In genomic region chr7:5479941-5480517, GRCh38 we compare ENCODE assay signal across 14 cellular contexts. TPM values are rescaled to one million over a fixed set of nuclear protein-coding genes. Genes with fewer than 3 reads are reported as not detected.
DNase-seq lines count a peak whose midpoint lies in the region; ATAC-seq and TF ChIP-seq lines count a peak whose summit lies in the region.
"Had no signal": no experiment of that assay in that cellular context is flagged by ENCODE, and none has a peak within 500 bp of the region (broad histone marks: within the 10 kb centered on the region; RNA-seq: fewer than 3 reads in every experiment).

No MANE protein-coding gene starts in this region.

- H3K36me3 ChIP-seq in BLaER1 (no peaks in the 10 kb centered on the region), mesenchymal stem cell (ENCODE audit: control insufficient read depth in 1 of 2, insufficient read depth in 2 of 2, low read depth in 1 of 2, low read length in 2 of 2) (peaks cover 2 to 55% of the 10 kb centered on the region in 2 experiments)
- H3K36me3 ChIP-seq in naive thymus-derived CD4-positive, alpha-beta T cell (ENCODE audit: control insufficient read depth in 2 of 3, insufficient read depth in 3 of 3, low read length in 3 of 3): peaks cover 0 to 7% (median 0%) of the 10 kb centered on the region in 3 experiments

- no peak for DNase-seq in RWPE1 (ENCODE audit: low spot score)
- DNase-seq in ecto neural progenitor cell (ENCODE audit: low spot score): peak; percentile 43
- no peak for DNase-seq in mesenchymal stem cell
- no peak for DNase-seq in SIG-M5 treated with dmso at 0.1 percent for 504 hours (lab: John Stamatoyannopoulos, UW; ENCODE audit: unreplicated experiment)
- no peak for DNase-seq in GM10266 (ENCODE audit: extremely low spot score)
- no peak for DNase-seq in naive thymus-derived CD4-positive, alpha-beta T cell
- no peak for DNase-seq in stimulated activated naive B cell treated with anti-CD40 and anti-IgM and Interleukin-4, amounts not matched to agents 10 μg/mL and 1 μg/mL and 100 μg/mL, for 72 hours
- DNase-seq: CD8-positive, alpha-beta T cell; COR-L47; DND-41; GDM1 had no signal

- no peaks in the 10 kb centered on the region for H4K20me1 ChIP-seq in BLaER1

- ATAC-seq in naive thymus-derived CD4-positive, alpha-beta T cell: no peak
- no peak for ATAC-seq in stimulated activated naive B cell treated with anti-CD40 and anti-IgM and Interleukin-4, amounts not matched to agents 10 μg/mL and 1 μg/mL and 100 μg/mL, for 72 hours (replicated peaks)
- ATAC-seq: CD8-positive, alpha-beta T cell had no signal

- CTCF ChIA-PET in RWPE1 (lab: Yijun Ruan, JAX): no interaction called here
- CTCF ChIA-PET in naive thymus-derived CD4-positive, alpha-beta T cell (lab: Charles Lee): no interaction called here

- H3K18ac ChIP-seq in mesenchymal stem cell (ENCODE audit: low read depth in 1 of 2, low read length in 2 of 2): peak overlapping the region; percentile 67 to 73

- H3K4ac ChIP-seq in mesenchymal stem cell (ENCODE audit: low read depth in 1 of 2, low read length in 2 of 2): peak overlapping the region in 1 of 2 experiments; percentile 92

- H3K9ac ChIP-seq in BLaER1: peak overlapping the region; percentile 76
- no peak overlapping the region for H3K9ac ChIP-seq in mesenchymal stem cell (ENCODE audit: low read length)

- no peak overlapping the region for H3K4me3 Mint-ChIP-seq in naive thymus-derived CD4-positive, alpha-beta T cell
- no peak overlapping the region for H3K4me3 Mint-ChIP-seq in stimulated activated naive B cell treated with anti-CD40 and anti-IgM and Interleukin-4, amounts not matched to agents 10 μg/mL and 1 μg/mL and 100 μg/mL, for 72 hours
- H3K4me3 Mint-ChIP-seq: CD14-positive monocyte; CD8-positive, alpha-beta T cell had no signal

- H3K27ac ChIP-seq in BLaER1: peak overlapping the region; percentile 86
- peak overlapping the region; percentile 13 for H3K27ac ChIP-seq in RWPE1
- no peak overlapping the region for H3K27ac ChIP-seq in mesenchymal stem cell (ENCODE audit: low read length, poor library complexity, severe bottlenecking)
- H3K27ac ChIP-seq in naive thymus-derived CD4-positive, alpha-beta T cell (ENCODE audit: low read depth, low read length): no peak overlapping the region
- H3K27ac ChIP-seq: HL-60 had no signal

- H3K4me1 Mint-ChIP-seq in naive thymus-derived CD4-positive, alpha-beta T cell: peaks cover 0 to 11% (median 0%) of the 10 kb centered on the region in 7 donors
- H3K4me1 Mint-ChIP-seq in stimulated activated naive B cell treated with anti-CD40 and anti-IgM and Interleukin-4, amounts not matched to agents 10 μg/mL and 1 μg/mL and 100 μg/mL, for 72 hours: peaks cover 9 to 30% of the 10 kb centered on the region in 2 donors

- H3K9me3 ChIP-seq in BLaER1: no peaks in the 10 kb centered on the region
- no peaks in the 10 kb centered on the region for H3K9me3 ChIP-seq in mesenchymal stem cell (ENCODE audit: control insufficient read depth, low read length)
- H3K9me3 ChIP-seq in naive thymus-derived CD4-positive, alpha-beta T cell (ENCODE audit: control insufficient read depth in 2 of 3, low read length in 3 of 3): no peaks in the 10 kb centered on the region

- no peaks in the 10 kb centered on the region for H3K27me3 Mint-ChIP-seq in naive thymus-derived CD4-positive, alpha-beta T cell
- H3K27me3 Mint-ChIP-seq in stimulated activated naive B cell treated with anti-CD40 and anti-IgM and Interleukin-4, amounts not matched to agents 10 μg/mL and 1 μg/mL and 100 μg/mL, for 72 hours: no peaks in the 10 kb centered on the region

- H2AFZ ChIP-seq in mesenchymal stem cell (ENCODE audit: low read depth, low read length): no peak overlapping the region

- peaks cover 33% of the 10 kb centered on the region for H3K79me1 ChIP-seq in mesenchymal stem cell (replicated peaks; ENCODE audit: low read length, poor library complexity, severe bottlenecking)

- peak overlapping the region in 1 of 2 experiments; percentile 34 for H3K23ac ChIP-seq in mesenchymal stem cell (ENCODE audit: low read length in 2 of 2)

- H3K36me3 Mint-ChIP-seq in naive thymus-derived CD4-positive, alpha-beta T cell: peaks cover 0 to 3% (median 0%) of the 10 kb centered on the region in 5 donors
- H3K36me3 Mint-ChIP-seq in stimulated activated naive B cell treated with anti-CD40 and anti-IgM and Interleukin-4, amounts not matched to agents 10 μg/mL and 1 μg/mL and 100 μg/mL, for 72 hours: peaks cover 23 to 44% of the 10 kb centered on the region in 2 donors

- H2AK5ac ChIP-seq in mesenchymal stem cell (ENCODE audit: low read length, severe bottlenecking): peak overlapping the region; percentile 94

- H3K27me3 ChIP-seq in BLaER1 (no peaks in the 10 kb centered on the region), mesenchymal stem cell (ENCODE audit: control insufficient read depth in 1 of 2, insufficient read depth in 1 of 2, low read length in 2 of 2) (no peaks in the 10 kb centered on the region)
- H3K27me3 ChIP-seq in naive thymus-derived CD4-positive, alpha-beta T cell (ENCODE audit: control insufficient read depth in 2 of 2, insufficient read depth in 2 of 2, low read length in 2 of 2): no peaks in the 10 kb centered on the region

- no peak overlapping the region for H2BK5ac ChIP-seq in mesenchymal stem cell (ENCODE audit: low read depth, low read length, poor library complexity, severe bottlenecking)

- no peak for TF ChIP-seq CTCF in RWPE1 (conservative IDR thresholded peaks at IDR 0.05; ENCODE audit: low read depth)
- no peak for TF ChIP-seq CTCF in GM10266 (IDR thresholded peaks at IDR 0.05; ENCODE audit: control insufficient read depth, insufficient read depth, low read depth, missing control alignments)

- no peak overlapping the region for H3K14ac ChIP-seq in mesenchymal stem cell (ENCODE audit: low read length in 2 of 2)

- POLR2A ChIA-PET in RWPE1 (lab: Yijun Ruan, JAX; ENCODE audit: low non-redundant PET): no interaction called here
- POLR2A ChIA-PET in naive thymus-derived CD4-positive, alpha-beta T cell (lab: Charles Lee): no interaction called here

- peak overlapping the region; percentile 92 for H4K91ac ChIP-seq in mesenchymal stem cell (ENCODE audit: low read length)

- H4K8ac ChIP-seq in mesenchymal stem cell (ENCODE audit: low read length): peak overlapping the region; percentile 91

- peaks cover 93% of the 10 kb centered on the region for H3K4me1 ChIP-seq in BLaER1
- H3K4me1 ChIP-seq in mesenchymal stem cell (ENCODE audit: control insufficient read depth, insufficient read depth, low read depth, low read length): peaks cover 29% of the 10 kb centered on the region
- no peaks in the 10 kb centered on the region for H3K4me1 ChIP-seq in naive thymus-derived CD4-positive, alpha-beta T cell (ENCODE audit: control insufficient read depth in 2 of 2, insufficient read depth in 2 of 2, low read length in 2 of 2)

- peak overlapping the region; percentile 71 for H2BK120ac ChIP-seq in mesenchymal stem cell (ENCODE audit: low read depth, low read length)

- WGBS in mesenchymal stem cell: 97% methylated on average over 12 of the region's 12 CpGs

- H3K27ac Mint-ChIP-seq in naive thymus-derived CD4-positive, alpha-beta T cell: no peak overlapping the region
- H3K27ac Mint-ChIP-seq in stimulated activated naive B cell treated with anti-CD40 and anti-IgM and Interleukin-4, amounts not matched to agents 10 μg/mL and 1 μg/mL and 100 μg/mL, for 72 hours: no peak overlapping the region
- H3K27ac Mint-ChIP-seq: CD14-positive monocyte; CD8-positive, alpha-beta T cell had no signal

- intact Hi-C loops in naive thymus-derived CD4-positive, alpha-beta T cell (cut with micrococcal nuclease): no loop called here

- peak overlapping the region in 1 of 2 experiments; percentile 94 for H2BK12ac ChIP-seq in mesenchymal stem cell (ENCODE audit: low read length in 2 of 2)

- H3K4me2 ChIP-seq in BLaER1 (peak overlapping the region; percentile 91), mesenchymal stem cell (ENCODE audit: low read length, poor library complexity, severe bottlenecking) (no peak overlapping the region)

- H3K4me3 ChIP-seq in BLaER1 (peak overlapping the region; percentile 59; the same call in 1 of the 2 replicates), mesenchymal stem cell (ENCODE audit: insufficient read depth in 1 of 2, low read depth in 1 of 2, low read length in 2 of 2) (no peak overlapping the region)
- H3K4me3 ChIP-seq in naive thymus-derived CD4-positive, alpha-beta T cell (ENCODE audit: low read length): no peak overlapping the region

- H2BK15ac ChIP-seq in mesenchymal stem cell (ENCODE audit: low read depth, poor library complexity, severe bottlenecking): no peak overlapping the region

- no peaks in the 10 kb centered on the region for H3K9me3 Mint-ChIP-seq in naive thymus-derived CD4-positive, alpha-beta T cell
- H3K9me3 Mint-ChIP-seq in stimulated activated naive B cell treated with anti-CD40 and anti-IgM and Interleukin-4, amounts not matched to agents 10 μg/mL and 1 μg/mL and 100 μg/mL, for 72 hours: no peaks in the 10 kb centered on the region
- H3K9me3 Mint-ChIP-seq: CD14-positive monocyte; CD8-positive, alpha-beta T cell had no signal

RNA-seq across cellular contexts. Expression of gene FBXL18, which starts 33.6 kb away (rescaled TPM):
- polyA plus RNA-seq in mesenchymal stem cell (2013, experiment 1 of 2): 8.4 TPM
- 8.3 TPM for polyA plus RNA-seq in mesenchymal stem cell (2013, experiment 2 of 2)
- total RNA-seq in naive thymus-derived CD4-positive, alpha-beta T cell: 10 to 100 TPM in 2 of 5 experiments, 1 to 10 TPM in 3; 7.3 to 13.7 (median 9.7) TPM
- 1 to 10 TPM; 1.6 to 2.0 TPM for polyA plus RNA-seq in naive thymus-derived CD4-positive, alpha-beta T cell

RNA-seq across cellular contexts. Expression of gene ACTB, which starts 50.4 kb away (rescaled TPM):
- polyA plus RNA-seq in mesenchymal stem cell (2013, experiment 1 of 2): 10,616 TPM
- 10,486 TPM for polyA plus RNA-seq in mesenchymal stem cell (2013, experiment 2 of 2)
- over 10,000 TPM in 1 of 5 experiments, 1,000 to 10,000 TPM in 4; 2,405 to 12,292 (median 2,801) TPM for total RNA-seq in naive thymus-derived CD4-positive, alpha-beta T cell
- polyA plus RNA-seq in naive thymus-derived CD4-positive, alpha-beta T cell: over 10,000 TPM; 11,269 to 12,728 TPM

RNA-seq across cellular contexts. Expression of gene TNRC18, which starts 56.4 kb away (rescaled TPM):
- polyA plus RNA-seq in mesenchymal stem cell (2013, experiment 1 of 2): 45.5 TPM
- 39.8 TPM for polyA plus RNA-seq in mesenchymal stem cell (2013, experiment 2 of 2)
- total RNA-seq in naive thymus-derived CD4-positive, alpha-beta T cell: 10 to 100 TPM; 34.2 to 83.7 (median 49.3) TPM
- under 1 TPM; 0.18 to 0.98 TPM for polyA plus RNA-seq in naive thymus-derived CD4-positive, alpha-beta T cell

Comparison
In these comparisons a context has a peak if more than half of its experiments do, and no peak if none do; other contexts are left out.
1. H3K27ac ChIP-seq: peak in BLaER1 (single experiment) and RWPE1 (single experiment); none in mesenchymal stem cell (single experiment) and naive thymus-derived CD4-positive, alpha-beta T cell (single experiment).